22 cellular contexts compared by ENCODE assay signal in the genomic region with DNA sequence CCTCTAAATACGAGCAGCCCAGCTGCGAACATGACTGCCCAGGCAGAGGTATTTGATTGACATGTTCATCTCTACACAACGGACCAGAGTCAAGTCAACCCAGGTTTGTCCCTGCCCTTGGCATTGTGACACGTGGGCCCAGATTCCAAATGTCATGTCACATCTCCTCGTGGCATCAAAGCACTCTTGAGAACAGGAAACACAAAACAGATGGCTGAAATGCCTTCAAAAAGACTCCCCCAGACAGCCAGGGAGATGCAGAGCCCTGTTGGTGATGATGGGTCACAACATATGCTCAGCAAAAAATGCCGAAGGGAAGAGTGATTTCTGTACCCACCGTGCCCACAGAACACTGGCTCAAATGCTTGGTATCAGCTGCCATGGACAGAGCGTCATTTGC.
DNase-seq lines count a peak whose midpoint lies in the region; ATAC-seq and TF ChIP-seq lines count a peak whose summit lies in the region.
"Had no signal": no experiment of that assay in that cellular context is flagged by ENCODE, and none has a peak within 500 bp of the region (broad histone marks: within the 10 kb centered on the region; RNA-seq: fewer than 3 reads in every experiment).

No MANE protein-coding gene starts in this region.

- no peaks in the 10 kb centered on the region for H3K4me1 Mint-ChIP-seq in natural killer cell treated with Interleukin-12 subunit alpha and Interleukin-12 subunit beta and Interleukin-15 and Interleukin-18, amount 100 ng/mL, for 72 hours (ENCODE audit: low read depth in 2 of 2)

- H3K36me3 Mint-ChIP-seq in natural killer cell treated with Interleukin-12 subunit alpha and Interleukin-12 subunit beta and Interleukin-15 and Interleukin-18, amount 100 ng/mL, for 72 hours = no peaks in the 10 kb centered on the region

- H3K27ac Mint-ChIP-seq in natural killer cell treated with Interleukin-12 subunit alpha and Interleukin-12 subunit beta and Interleukin-15 and Interleukin-18, amount 100 ng/mL, for 72 hours = no peak overlapping the region
- H3K27ac Mint-ChIP-seq: CD4-positive, alpha-beta T cell had no signal

- peaks cover 11 to 22% of the 10 kb centered on the region in 2 donors for H3K27me3 Mint-ChIP-seq in natural killer cell treated with Interleukin-12 subunit alpha and Interleukin-12 subunit beta and Interleukin-15 and Interleukin-18, amount 100 ng/mL, for 72 hours

- DNase-seq in DMS 273 (lab: John Stamatoyannopoulos, UW; ENCODE audit: unreplicated experiment) (peak; percentile 6), DMS 273 treated with DMSO at 0.1 percent for 48 hours (lab: John Stamatoyannopoulos, UW) (no peak), left kidney (ENCODE audit: low read depth, low spot score) (peak; percentile 4), AG20443 (ENCODE audit: low spot score) (no peak), T-helper 9 cell (no peak)
- peak; percentile 15 for DNase-seq in Jurkat, Clone E6-1 (ENCODE audit: low read depth, low spot score)
- no peak for DNase-seq in natural killer cell treated with Interleukin-12 subunit alpha and Interleukin-12 subunit beta and Interleukin-15 and Interleukin-18, amount 100 ng/mL, for 72 hours (ENCODE audit: low spot score)
- DNase-seq: ACHN; Caco-2; CD4-positive, alpha-beta T cell; DMS79 treated with DMSO at 0.1 percent for 48 hours; IMR-90; NCI-H1092 treated with DMSO at 0.1 percent for 48 hours; NCI-H1436; NCI-H1930; NCI-H2107; NCI-H226; NCI-H510A; NCI-H748 treated with DMSO at 0.1 percent for 48 hours; PC-3 had no signal

- H3K4me3 Mint-ChIP-seq in natural killer cell treated with Interleukin-12 subunit alpha and Interleukin-12 subunit beta and Interleukin-15 and Interleukin-18, amount 100 ng/mL, for 72 hours = no peak overlapping the region
- H3K4me3 Mint-ChIP-seq: CD4-positive, alpha-beta T cell had no signal

- ATAC-seq in SK-N-SH treated with all-trans-retinoic acid at 6 μM for 48 hours = peak; percentile 39; the same call in 1 of the 3 replicates
- ATAC-seq in natural killer cell treated with Interleukin-12 subunit alpha and Interleukin-12 subunit beta and Interleukin-15 and Interleukin-18, amount 100 ng/mL, for 72 hours = no peak
- ATAC-seq: PC-3 had no signal

- peaks cover 7% of the 10 kb centered on the region for H3K9me3 Mint-ChIP-seq in natural killer cell treated with Interleukin-12 subunit alpha and Interleukin-12 subunit beta and Interleukin-15 and Interleukin-18, amount 100 ng/mL, for 72 hours
- H3K9me3 Mint-ChIP-seq: CD4-positive, alpha-beta T cell had no signal

- no peak overlapping the region for H3K4me3 ChIP-seq in Jurkat, Clone E6-1 (ENCODE audit: low read length)
- H3K4me3 ChIP-seq: BLaER1 treated with 17β-estradiol and CSF1 and Interleukin-3, amounts not matched to agents 10 nM and 100 nM had no signal

TF ChIP-seq in SK-N-SH treated with all-trans-retinoic acid at 6 μM for 48 hours, 23 proteins besides CTCF, POLR2A, EP300 and RAD21:
- no peak for TF ChIP-seq GLIS3 (CRISPR knock-in tag; IDR thresholded peaks at IDR 0.05)
- no peak for TF ChIP-seq RARB (CRISPR knock-in tag; IDR thresholded peaks at IDR 0.05)
- TF ChIP-seq, protein P1, sequence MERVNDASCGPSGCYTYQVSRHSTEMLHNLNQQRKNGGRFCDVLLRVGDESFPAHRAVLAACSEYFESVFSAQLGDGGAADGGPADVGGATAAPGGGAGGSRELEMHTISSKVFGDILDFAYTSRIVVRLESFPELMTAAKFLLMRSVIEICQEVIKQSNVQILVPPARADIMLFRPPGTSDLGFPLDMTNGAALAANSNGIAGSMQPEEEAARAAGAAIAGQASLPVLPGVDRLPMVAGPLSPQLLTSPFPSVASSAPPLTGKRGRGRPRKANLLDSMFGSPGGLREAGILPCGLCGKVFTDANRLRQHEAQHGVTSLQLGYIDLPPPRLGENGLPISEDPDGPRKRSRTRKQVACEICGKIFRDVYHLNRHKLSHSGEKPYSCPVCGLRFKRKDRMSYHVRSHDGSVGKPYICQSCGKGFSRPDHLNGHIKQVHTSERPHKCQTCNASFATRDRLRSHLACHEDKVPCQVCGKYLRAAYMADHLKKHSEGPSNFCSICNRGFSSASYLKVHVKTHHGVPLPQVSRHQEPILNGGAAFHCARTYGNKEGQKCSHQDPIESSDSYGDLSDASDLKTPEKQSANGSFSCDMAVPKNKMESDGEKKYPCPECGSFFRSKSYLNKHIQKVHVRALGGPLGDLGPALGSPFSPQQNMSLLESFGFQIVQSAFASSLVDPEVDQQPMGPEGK (CRISPR knock-in tag; IDR thresholded peaks at IDR 0.05; ENCODE audit: borderline replicate concordance) = no peak
- no peak for TF ChIP-seq SNAI2 (CRISPR knock-in tag; IDR thresholded peaks at IDR 0.05)
- no peak for TF ChIP-seq ZNF8 (CRISPR knock-in tag; IDR thresholded peaks at IDR 0.05)
- no peak for TF ChIP-seq ZNF70 (CRISPR knock-in tag; IDR thresholded peaks at IDR 0.05)
- TF ChIP-seq PPARA (CRISPR knock-in tag; IDR thresholded peaks at IDR 0.05; ENCODE audit: borderline replicate concordance) = no peak
- TF ChIP-seq ZFP30 (CRISPR knock-in tag; IDR thresholded peaks at IDR 0.05) = no peak
- no peak for TF ChIP-seq ARNTL (CRISPR knock-in tag; IDR thresholded peaks at IDR 0.05; ENCODE audit: borderline replicate concordance, low read depth)
- no peak for TF ChIP-seq TOX (CRISPR knock-in tag; IDR thresholded peaks at IDR 0.05; ENCODE audit: borderline replicate concordance)
- no peak for TF ChIP-seq OSR1 (CRISPR knock-in tag; IDR thresholded peaks at IDR 0.05)

Comparison
In these comparisons a context has a peak if more than half of its experiments do, and no peak if none do; other contexts are left out.
1. DNase-seq: peak in DMS 273 (single experiment), Jurkat, Clone E6-1 (single experiment) and left kidney (single experiment); none in DMS 273 treated with DMSO at 0.1 percent for 48 hours (single experiment), natural killer cell treated with Interleukin-12 subunit alpha and Interleukin-12 subunit beta and Interleukin-15 and Interleukin-18, amount 100 ng/mL, for 72 hours (single experiment), AG20443 (single experiment) and T-helper 9 cell (single experiment).